20 cellular contexts compared by ENCODE assay signal in the genomic region with DNA sequence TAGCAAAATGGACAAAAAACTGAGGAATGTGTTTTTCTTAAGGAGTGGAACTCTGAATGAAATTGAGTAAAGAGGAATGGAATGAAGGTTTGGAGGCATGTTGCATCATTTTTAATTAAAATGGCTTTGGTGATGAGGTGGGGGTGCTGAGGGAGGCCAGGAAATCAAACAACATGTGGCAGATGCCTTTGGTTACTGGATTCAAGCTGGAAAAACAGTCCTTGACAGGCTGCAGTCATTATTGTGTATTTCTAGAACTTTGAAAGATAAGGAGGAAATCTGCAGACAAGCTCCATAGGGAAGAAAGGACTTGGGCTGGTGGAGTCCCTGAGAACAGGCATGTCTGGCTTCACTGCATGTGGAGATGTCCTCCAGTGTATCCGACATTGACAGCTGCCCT.
DNase-seq lines count a peak whose midpoint lies in the region; ATAC-seq, FAIRE-seq and TF ChIP-seq lines count a peak whose summit lies in the region.
"Had no signal": no experiment of that assay in that cellular context is flagged by ENCODE, and none has a peak within 500 bp of the region (broad histone marks: within the 10 kb centered on the region; RNA-seq: fewer than 3 reads in every experiment).

No MANE protein-coding gene starts in this region.

- dilution Hi-C loops in endothelial cell of umbilical vein (cut with MboI; ENCODE audit: extremely low pct_ligation_motif_present, low sequenced_read_pairs), result no loop called here

- H3K9me3 Mint-ChIP-seq in osteocyte (ENCODE audit: unreplicated experiment), result peaks cover 3% of the 10 kb centered on the region
- H3K9me3 Mint-ChIP-seq: activated CD8-positive, alpha-beta T cell treated with anti-CD3 and anti-CD28 coated beads for 36 hours; activated T-helper 1 cell treated with anti-CD3 and anti-CD28 coated beads, Interleukin-12 subunit alpha, Interleukin-12 subunit beta, Interleukin-2, Interleukin-4 antibody, amounts not matched to agents 30 ng/mL and 10 ng/mL and 1 ng/mL, durations not matched to agents 14 hours and 24 hours and 36 hours; H9 had no signal

- intact Hi-C loops in endothelial cell of umbilical vein (cut with micrococcal nuclease), result loop anchor here (10.0 kb wide), 1 partner anchor 531 kb away; no protein-coding TSS in a partner anchor

- peaks cover 14% of the 10 kb centered on the region for H3K4me1 ChIP-seq in endothelial cell of umbilical vein (ENCODE audit: control insufficient read depth, extremely low read depth, insufficient read depth, low read length)
- H3K4me1 ChIP-seq: adrenal gland, esophagus squamous epithelium had no signal

- peaks cover 81% of the 10 kb centered on the region for H3K4me1 Mint-ChIP-seq in osteocyte (ENCODE audit: unreplicated experiment)

- no peak overlapping the region for H3K4me2 ChIP-seq in endothelial cell of umbilical vein (ENCODE audit: insufficient read depth, low read length)

- no peak overlapping the region for H2AFZ ChIP-seq in endothelial cell of umbilical vein (ENCODE audit: low read depth, low read length)

- POLR2A ChIA-PET in endothelial cell of umbilical vein (lab: Charles Lee), result no interaction called here

- no peaks in the 10 kb centered on the region for H4K20me1 ChIP-seq in endothelial cell of umbilical vein (replicated peaks; ENCODE audit: control insufficient read depth, extremely low read depth, insufficient read depth, low read length)

- no peaks in the 10 kb centered on the region for H3K36me3 ChIP-seq in endothelial cell of umbilical vein (ENCODE audit: control insufficient read depth in 2 of 2, extremely low read depth in 1 of 2, insufficient read depth in 2 of 2, low read length in 2 of 2)
- H3K36me3 ChIP-seq: adrenal gland, esophagus squamous epithelium had no signal

- no peaks in the 10 kb centered on the region for H3K79me2 ChIP-seq in endothelial cell of umbilical vein (ENCODE audit: control insufficient read depth, insufficient read depth, low read length)

- H3K9me1 ChIP-seq in endothelial cell of umbilical vein (replicated peaks; ENCODE audit: control insufficient read depth, extremely low read depth, insufficient read depth, low read length), result no peaks in the 10 kb centered on the region

- ATAC-seq in HG03432 (IDR thresholded peaks at IDR 0.05; ENCODE audit: unreplicated experiment), result no peak
- ATAC-seq: activated CD8-positive, alpha-beta T cell treated with anti-CD3 and anti-CD28 coated beads for 36 hours; stimulated activated naive B cell treated with anti-CD40 and anti-IgM and Interleukin-4, amounts not matched to agents 10 μg/mL and 1 μg/mL and 100 μg/mL, for 72 hours had no signal

- H3K9ac ChIP-seq in endothelial cell of umbilical vein (replicated peaks; ENCODE audit: extremely low read depth, insufficient read depth, low read length), result no peak overlapping the region

- CTCF ChIA-PET in endothelial cell of umbilical vein (lab: Charles Lee), result interaction anchor here (1.6 kb wide), 1 partner anchor 206 kb away, joined by 5 read pairs; no protein-coding TSS in a partner anchor

- FAIRE-seq in endothelial cell of umbilical vein (lab: Jason Lieb, UNC), result no peak
- FAIRE-seq: small intestine had no signal

- no peaks in the 10 kb centered on the region for H3K27me3 Mint-ChIP-seq in osteocyte (ENCODE audit: unreplicated experiment)
- H3K27me3 Mint-ChIP-seq: activated CD8-positive, alpha-beta T cell treated with anti-CD3 and anti-CD28 coated beads for 36 hours; dendritic cell treated with granulocyte-macrophage colony-stimulating factor and Interleukin-4, amounts not matched to agents 40 ng/mL and 50 ng/mL, for 4 days had no signal

- peak overlapping the region; percentile 89 for H3K27ac Mint-ChIP-seq in osteocyte (ENCODE audit: unreplicated experiment)
- H3K27ac Mint-ChIP-seq: activated CD8-positive, alpha-beta T cell treated with anti-CD3 and anti-CD28 coated beads for 36 hours; activated T-helper 1 cell treated with anti-CD3 and anti-CD28 coated beads, Interleukin-12 subunit alpha, Interleukin-12 subunit beta, Interleukin-2, Interleukin-4 antibody, amounts not matched to agents 30 ng/mL and 10 ng/mL and 1 ng/mL, durations not matched to agents 14 hours and 24 hours and 36 hours; dendritic cell treated with granulocyte-macrophage colony-stimulating factor and Interleukin-4, amounts not matched to agents 40 ng/mL and 50 ng/mL, for 4 days; stimulated activated naive B cell treated with anti-CD40 and anti-IgM and Interleukin-4, amounts not matched to agents 10 μg/mL and 1 μg/mL and 100 μg/mL, for 72 hours had no signal

- no TSS peak for BruUV-seq in endothelial cell of umbilical vein (replicated peaks; lab: Mats Ljungman, UMichigan)

- no peak overlapping the region for H3K4me3 ChIP-seq in endothelial cell of umbilical vein (replicated peaks in 1 of 3; ENCODE audit: insufficient read depth in 1 of 3, low read depth in 1 of 3, low read length in 3 of 3)
- H3K4me3 ChIP-seq: adrenal gland, esophagus squamous epithelium had no signal

- TF ChIP-seq CTCF in endothelial cell of umbilical vein (IDR thresholded peaks at IDR 0.05; ENCODE audit: extremely low read depth in 1 of 2, insufficient read depth in 1 of 2, low read depth in 1 of 2, low read length in 2 of 2) (no peak), osteocyte (IDR thresholded peaks at IDR 0.05) (no peak)

- no peak for TF ChIP-seq POLR2A in endothelial cell of umbilical vein (IDR thresholded peaks at IDR 0.05; ENCODE audit: low read depth, low read length)

- no peak overlapping the region for H3K4me3 Mint-ChIP-seq in osteocyte (ENCODE audit: unreplicated experiment)
- H3K4me3 Mint-ChIP-seq: activated CD8-positive, alpha-beta T cell treated with anti-CD3 and anti-CD28 coated beads for 36 hours; activated T-helper 1 cell treated with anti-CD3 and anti-CD28 coated beads, Interleukin-12 subunit alpha, Interleukin-12 subunit beta, Interleukin-2, Interleukin-4 antibody, amounts not matched to agents 30 ng/mL and 10 ng/mL and 1 ng/mL, durations not matched to agents 14 hours and 24 hours and 36 hours; dendritic cell treated with granulocyte-macrophage colony-stimulating factor and Interleukin-4, amounts not matched to agents 40 ng/mL and 50 ng/mL, for 4 days; H9; stimulated activated naive B cell treated with anti-CD40 and anti-IgM and Interleukin-4, amounts not matched to agents 10 μg/mL and 1 μg/mL and 100 μg/mL, for 72 hours had no signal

- H3K36me3 Mint-ChIP-seq in osteocyte (ENCODE audit: unreplicated experiment), result no peaks in the 10 kb centered on the region
- H3K36me3 Mint-ChIP-seq: stimulated activated naive B cell treated with anti-CD40 and anti-IgM and Interleukin-4, amounts not matched to agents 10 μg/mL and 1 μg/mL and 100 μg/mL, for 72 hours had no signal

- H3K27me3 ChIP-seq in endothelial cell of umbilical vein (ENCODE audit: control insufficient read depth in 2 of 2, insufficient read depth in 2 of 2, low read length in 2 of 2), result peaks cover 0 to 3% of the 10 kb centered on the region in 2 experiments
- H3K27me3 ChIP-seq: adrenal gland, esophagus squamous epithelium had no signal

- no peaks in the 10 kb centered on the region for H3K9me3 ChIP-seq in endothelial cell of umbilical vein (replicated peaks; ENCODE audit: control insufficient read depth, insufficient read depth, low read length)
- H3K9me3 ChIP-seq: adrenal gland, esophagus squamous epithelium had no signal

- DNase-seq in EL (peak; percentile 55), RPMI7951 (ENCODE audit: low read depth) (peak; percentile 54), endothelial cell of umbilical vein (ENCODE audit: low read depth, low spot score) (peak; percentile 40), osteocyte (ENCODE audit: extremely low spot score, unreplicated experiment) (no peak), DMS79 treated with DMSO at 0.1 percent for 48 hours (lab: John Stamatoyannopoulos, UW) (no peak), retina (no peak)
- DNase-seq: activated CD8-positive, alpha-beta T cell treated with anti-CD3 and anti-CD28 coated beads for 36 hours; adrenal gland; DMS79; esophagus squamous epithelium; H9; NCI-H1092 treated with DMSO at 0.1 percent for 48 hours; occipital lobe; small intestine; stimulated activated naive B cell treated with anti-CD40 and anti-IgM and Interleukin-4, amounts not matched to agents 10 μg/mL and 1 μg/mL and 100 μg/mL, for 72 hours; SW 1271 had no signal

- H3K27ac ChIP-seq in endothelial cell of umbilical vein (ENCODE audit: insufficient read depth, low read depth, low read length), result no peak overlapping the region
- H3K27ac ChIP-seq: adrenal gland, C4-2B, esophagus squamous epithelium had no signal

TF ChIP-seq in endothelial cell of umbilical vein, 7 proteins besides CTCF, POLR2A, EP300 and RAD21:
- TF ChIP-seq GATA2 (IDR thresholded peaks at IDR 0.05; ENCODE audit: insufficient read depth, insufficient read length, low read depth, low read length) (no peak), FOS (IDR thresholded peaks at IDR 0.05; ENCODE audit: borderline replicate concordance, insufficient read depth, low read length) (no peak), POLR2AphosphoS5 (IDR thresholded peaks at IDR 0.05; ENCODE audit: insufficient read depth, low read depth, low read length) (no peak), EZH2 (IDR thresholded peaks at IDR 0.05; ENCODE audit: borderline replicate concordance, low read depth, low read length, severe bottlenecking) (no peak), MYC (IDR thresholded peaks at IDR 0.05; ENCODE audit: low read depth, low read length) (no peak), JUN (IDR thresholded peaks at IDR 0.05; ENCODE audit: borderline replicate concordance, insufficient read depth, insufficient read length, low read depth) (no peak)
- TF ChIP-seq, protein P1, sequence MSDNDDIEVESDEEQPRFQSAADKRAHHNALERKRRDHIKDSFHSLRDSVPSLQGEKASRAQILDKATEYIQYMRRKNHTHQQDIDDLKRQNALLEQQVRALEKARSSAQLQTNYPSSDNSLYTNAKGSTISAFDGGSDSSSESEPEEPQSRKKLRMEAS (IDR thresholded peaks at IDR 0.05; ENCODE audit: insufficient read depth, insufficient read length), result no peak
TF ChIP-seq in endothelial cell of umbilical vein: peak in this region for 0.

Comparison
In these comparisons a context has a peak if more than half of its experiments do, and no peak if none do; other contexts are left out.
1. DNase-seq: peak in EL (single experiment), RPMI7951 (single experiment) and endothelial cell of umbilical vein (single experiment); none in osteocyte (single experiment), DMS79 treated with DMSO at 0.1 percent for 48 hours (single experiment) and retina (single experiment).